Comparison of ENCODE assay signal across 10 cellular contexts in the genomic region with DNA sequence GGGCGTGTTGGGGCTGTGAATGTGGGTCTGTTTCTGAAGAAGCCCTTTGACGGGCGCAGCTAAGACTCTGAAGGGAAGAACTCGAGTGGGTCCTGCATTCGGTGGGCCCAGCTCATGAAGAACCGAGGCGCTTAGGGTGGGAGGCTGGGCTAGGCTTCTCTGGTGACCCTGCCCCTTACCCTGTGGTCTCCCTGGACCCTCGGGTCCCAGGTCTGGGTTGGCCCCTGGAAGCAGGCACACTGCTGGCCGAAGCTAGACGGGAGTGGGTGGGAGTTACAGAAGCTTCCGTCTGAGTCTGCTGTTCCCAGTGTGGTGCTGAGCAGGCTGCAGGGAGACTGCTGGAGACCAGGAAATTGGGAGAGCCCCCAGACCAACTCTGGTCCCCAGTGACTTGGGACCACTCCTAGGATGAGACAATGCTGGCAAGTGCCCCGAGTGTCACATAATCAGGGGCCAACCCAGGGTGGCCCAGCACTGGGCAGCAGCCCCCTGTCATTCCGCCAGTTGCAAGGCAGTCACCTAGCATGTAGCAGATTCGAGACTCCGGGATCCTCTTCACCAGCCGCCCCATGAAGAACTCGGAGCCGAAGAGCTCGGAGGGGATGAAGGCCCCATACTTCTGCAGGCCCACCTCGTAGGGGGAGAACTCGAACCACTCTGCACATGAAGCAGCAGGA. TPM values are rescaled to one million over a fixed set of nuclear protein-coding genes. Genes with fewer than 3 reads are reported as not detected.
"Had no signal": no experiment of that assay in that cellular context is flagged by ENCODE, and none has a peak within 500 bp of the region (broad histone marks: within the 10 kb centered on the region; RNA-seq: fewer than 3 reads in every experiment).

No MANE protein-coding gene starts in this region.

- H3K4me3 ChIP-seq: cardiac muscle cell, heart right ventricle, left lung, pancreas, thoracic aorta had no signal

- H3K4me1 ChIP-seq: pancreas had no signal

- H3K27ac ChIP-seq: cardiac muscle cell, heart right ventricle, left lung, pancreas, thoracic aorta had no signal

- H3K9me3 ChIP-seq: heart right ventricle, left lung, pancreas, thoracic aorta had no signal

- H3K36me3 ChIP-seq: cardiac muscle cell, heart right ventricle, left lung, pancreas, thoracic aorta had no signal

- H3K27me3 ChIP-seq: cardiac muscle cell, left lung, pancreas had no signal

RNA-seq across cellular contexts. Expression of gene PLA2G4E, which starts 31.8 kb away (rescaled TPM):
- total RNA-seq: activated CD4-positive, alpha-beta memory T cell treated with anti-CD3 and anti-CD28 coated beads for 36 hours; activated T-cell treated with anti-CD3 and anti-CD28 coated beads, Interleukin-2, amount 50 U/mL, for 72 hours; fibroblast of lung; frontal cortex; thoracic aorta; urinary bladder had no signal
- polyA plus RNA-seq: cardiac muscle cell, fibroblast of lung had no signal
